In genomic region chr10:116688241-116688711, GRCh38 we compare ENCODE assay signal across 14 cellular contexts. TPM values are rescaled to one million over a fixed set of nuclear protein-coding genes. Genes with fewer than 3 reads are reported as not detected.
DNase-seq lines count a peak whose midpoint lies in the region; ATAC-seq, FAIRE-seq and TF ChIP-seq lines count a peak whose summit lies in the region.
"Had no signal": no experiment of that assay in that cellular context is flagged by ENCODE, and none has a peak within 500 bp of the region (broad histone marks: within the 10 kb centered on the region; RNA-seq: fewer than 3 reads in every experiment).

No MANE protein-coding gene starts in this region.

- H3K36me3 ChIP-seq in aorta (ENCODE audit: control insufficient read depth in 1 of 2, insufficient read depth in 2 of 2, low read length in 1 of 2) = no peaks in the 10 kb centered on the region
- H3K36me3 ChIP-seq: upper lobe of left lung had no signal

- FAIRE-seq in GM12892 (lab: Jason Lieb, UNC) = no peak
- FAIRE-seq: K562 had no signal

- H3K4me3 ChIP-seq in dorsolateral prefrontal cortex (no peak overlapping the region), aorta (ENCODE audit: low read length in 2 of 2) (no peak overlapping the region)
- H3K4me3 ChIP-seq: K562, upper lobe of left lung had no signal

- no peak overlapping the region for H3K4me3 Mint-ChIP-seq in mesothelial cell of epicardium
- H3K4me3 Mint-ChIP-seq: natural killer cell had no signal

- H3K9me3 ChIP-seq in aorta (ENCODE audit: control insufficient read depth, low read length) = no peaks in the 10 kb centered on the region
- H3K9me3 ChIP-seq: upper lobe of left lung had no signal

- WGBS in aorta, 2 donors = 2 to 4% methylated on average over 7 of the region's 7 CpGs

- no peak for TF ChIP-seq POLR2A in GM12892 (IDR thresholded peaks at IDR 0.05; ENCODE audit: low read depth, low read length)

- TF ChIP-seq CTCF in dorsolateral prefrontal cortex (IDR thresholded peaks at IDR 0.05 in 54 of 56, conservative IDR thresholded peaks at IDR 0.05 in 2 of 56; ENCODE audit: low read depth in 1 of 56, partially characterized antibody in 56 of 56) = no peak
- no peak for TF ChIP-seq CTCF in mesothelial cell of epicardium (IDR thresholded peaks at IDR 0.05; ENCODE audit: unreplicated experiment)

- peak; percentile 75 for ATAC-seq in Right ventricle myocardium inferior
- ATAC-seq in aorta (ENCODE audit: low FRiP score) = peak; percentile 33
- ATAC-seq in GM18498 (IDR thresholded peaks at IDR 0.05; ENCODE audit: unreplicated experiment) = no peak
- ATAC-seq: K562, natural killer cell had no signal

- H3K27me3 ChIP-seq in dorsolateral prefrontal cortex = no peaks in the 10 kb centered on the region
- no peaks in the 10 kb centered on the region for H3K27me3 ChIP-seq in aorta (ENCODE audit: control insufficient read depth in 1 of 2, insufficient read depth in 2 of 2, low read length in 1 of 2)
- H3K27me3 ChIP-seq: upper lobe of left lung had no signal

- intact Hi-C loops in Right ventricle myocardium inferior (cut with DNase I) = no loop called here
- intact Hi-C loops in cardiac septum (cut with DNase I) = no loop called here
- intact Hi-C loops in dorsolateral prefrontal cortex (cut with DNase I) = loop anchor here (2.0 to 5.0 kb wide), 2 partner anchors 51 to 489 kb away; no protein-coding TSS in a partner anchor
- intact Hi-C loops in aorta (cut with DNase I) = loop anchor here (2.0 to 5.0 kb wide), 3 partner anchors 45 to 494 kb away; no protein-coding TSS in a partner anchor

- peaks cover 26% of the 10 kb centered on the region for H3K4me1 Mint-ChIP-seq in mesothelial cell of epicardium
- H3K4me1 Mint-ChIP-seq: natural killer cell had no signal

- no peaks in the 10 kb centered on the region for H3K4me1 ChIP-seq in aorta (ENCODE audit: control insufficient read depth in 1 of 2, insufficient read depth in 2 of 2, low read length in 2 of 2)

- DNase-seq in Right ventricle myocardium inferior (ENCODE audit: missing footprints) (peak; percentile 42), cardiac septum (ENCODE audit: low spot score) (no peak), dorsolateral prefrontal cortex (peak in 3 of 10 donors; percentile 34 to 47 (median 43)), mesothelial cell of epicardium (ENCODE audit: low spot score in 2 of 2, unreplicated experiment in 2 of 2) (no peak), aorta (no peak), globus pallidus (ENCODE audit: low spot score) (no peak), GM12892 (ENCODE audit: insufficient read length) (no peak)
- DNase-seq: natural killer cell; NCI-H345; stimulated activated CD4-positive, alpha-beta T cell treated with anti-CD3 and anti-CD28 coated beads, Interleukin-2, amount 100 ng/mL, for 24 hours; upper lobe of left lung had no signal

- H3K27ac Mint-ChIP-seq in mesothelial cell of epicardium = peak overlapping the region; percentile 59
- H3K27ac Mint-ChIP-seq: natural killer cell had no signal

- no peaks in the 10 kb centered on the region for H3K27me3 Mint-ChIP-seq in mesothelial cell of epicardium (ENCODE audit: low read depth)

- no peaks in the 10 kb centered on the region for H3K36me3 Mint-ChIP-seq in mesothelial cell of epicardium
- H3K36me3 Mint-ChIP-seq: natural killer cell had no signal

- H3K27ac ChIP-seq in dorsolateral prefrontal cortex = peak overlapping the region in 44 of 59 donors; percentile 2 to 85 (median 50)
- H3K27ac ChIP-seq in aorta (ENCODE audit: low read depth in 1 of 2, low read length in 2 of 2) = peak overlapping the region in 1 of 2 donors; percentile 43
- H3K27ac ChIP-seq: upper lobe of left lung had no signal

- no peaks in the 10 kb centered on the region for H3K9me3 Mint-ChIP-seq in mesothelial cell of epicardium
- H3K9me3 Mint-ChIP-seq: natural killer cell had no signal

RNA-seq across cellular contexts. Expression of gene HSPA12A, which starts 54.1 kb away (rescaled TPM):
- total RNA-seq in Right ventricle myocardium inferior = 20.8 TPM
- 8.1 TPM for total RNA-seq in cardiac septum
- 100 to 1,000 TPM in 118 of 120 experiments, 10 to 100 TPM in 2; 81.7 to 241 (median 174) TPM for total RNA-seq in dorsolateral prefrontal cortex
- total RNA-seq in mesothelial cell of epicardium = 10.7 to 13.7 TPM (median 11.8 TPM) in 3 replicates
- 10 to 100 TPM; 15.3 to 25.7 TPM for total RNA-seq in aorta
- polyA plus RNA-seq in aorta = 1 to 10 TPM; 2.3 to 5.2 TPM
- polyA plus RNA-seq in GM12892 (2012; ENCODE audit: missing spikeins) = 2.6 TPM
- total RNA-seq: activated CD8-positive, alpha-beta memory T cell treated with anti-CD3 and anti-CD28 coated beads for 36 hours had no signal

Comparison
In these comparisons a context has a peak if more than half of its experiments do, and no peak if none do; other contexts are left out.
1. intact Hi-C loops: an anchor here in dorsolateral prefrontal cortex (2.0 to 5.0 kb wide) and aorta (2.0 to 5.0 kb wide); none called in Right ventricle myocardium inferior and cardiac septum.